ENCODE assay signal across 24 cellular contexts in the genomic region with DNA sequence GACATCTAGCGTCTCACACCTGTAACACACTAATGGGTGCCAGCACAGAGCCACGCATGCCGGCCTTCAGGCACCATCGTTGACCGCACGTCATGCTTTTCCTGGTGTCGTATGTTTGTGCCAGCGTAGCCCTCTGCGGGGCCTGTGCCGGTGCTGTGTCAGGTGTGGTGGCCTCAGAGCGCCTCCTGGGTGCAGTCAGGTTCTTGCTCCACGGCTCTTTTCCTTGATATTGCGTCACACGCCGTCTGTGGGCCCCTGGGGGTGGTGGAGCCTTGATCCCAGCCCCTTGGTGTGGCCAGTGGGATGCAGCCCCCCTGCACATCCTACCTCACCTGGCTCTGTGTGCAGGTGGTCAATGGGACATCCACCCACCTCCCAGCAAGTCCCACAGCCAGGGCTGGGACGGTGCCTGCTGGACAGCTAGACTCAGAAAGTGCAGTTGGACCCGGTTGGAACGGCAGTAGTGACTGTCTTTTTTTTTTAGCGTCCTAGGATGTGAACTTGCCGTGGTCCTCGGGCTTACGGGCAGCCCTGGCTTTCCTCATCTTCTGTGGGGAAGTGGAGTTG. TPM values are rescaled to one million over a fixed set of nuclear protein-coding genes. Genes with fewer than 3 reads are reported as not detected.
"Had no signal": no experiment of that assay in that cellular context is flagged by ENCODE, and none has a peak within 500 bp of the region (broad histone marks: within the 10 kb centered on the region; RNA-seq: fewer than 3 reads in every experiment).

No MANE protein-coding gene starts in this region.

- ATAC-seq: activated CD4-positive, CD25-positive, alpha-beta regulatory T cell treated with anti-CD3 and anti-CD28 coated beads, Interleukin-2, amount 50 U/mL, for 24 hours; gastrocnemius medialis; sciatic nerve; T-cell had no signal

- H3K9me3 Mint-ChIP-seq: activated CD4-positive, alpha-beta T cell treated with anti-CD3 and anti-CD28 coated beads, Interleukin-2, amount 10 ng/mL, durations not matched to agents 7 days and 5 days; activated naive CD4-positive, alpha-beta T cell treated with anti-CD3 and anti-CD28 coated beads, Interleukin-2, amount 50 U/mL, for 24 hours; neural crest cell; T-cell had no signal

- H3K4me1 Mint-ChIP-seq: neural crest cell had no signal

- H3K4me3 ChIP-seq: colonic mucosa, gastrocnemius medialis, heart left ventricle, left lung, pancreas, smooth muscle cell, stomach, testis had no signal

- H3K4me2 ChIP-seq: smooth muscle cell had no signal

- H3K27ac ChIP-seq: colonic mucosa, gastrocnemius medialis, heart left ventricle, pancreas, testis had no signal

- H3K27ac Mint-ChIP-seq: activated CD4-positive, alpha-beta T cell treated with anti-CD3 and anti-CD28 coated beads, Interleukin-2, amount 10 ng/mL, durations not matched to agents 7 days and 5 days; T-cell had no signal

- H3K4me3 Mint-ChIP-seq: activated CD4-positive, alpha-beta T cell treated with anti-CD3 and anti-CD28 coated beads, Interleukin-2, amount 10 ng/mL, durations not matched to agents 7 days and 5 days; activated naive CD4-positive, alpha-beta T cell treated with anti-CD3 and anti-CD28 coated beads, Interleukin-2, amount 50 U/mL, for 24 hours; neural crest cell; T-cell had no signal

- FAIRE-seq: pancreas had no signal

- DNase-seq: activated CD4-positive, alpha-beta T cell treated with anti-CD3 and anti-CD28 coated beads, Interleukin-2, amount 10 ng/mL, durations not matched to agents 7 days and 5 days; activated CD8-positive, alpha-beta memory T cell treated with anti-CD3 and anti-CD28 coated beads for 24 hours; activated CD8-positive, alpha-beta memory T cell treated with anti-CD3 and anti-CD28 coated beads, Interleukin-2, amount 50 U/mL, for 48 hours; activated gamma-delta T cell; colonic mucosa; gastrocnemius medialis; heart left ventricle; midbrain; stimulated activated CD4-positive, alpha-beta T cell treated with anti-CD3 and anti-CD28 coated beads, Interleukin-4, amount 100 ng/mL, for 1 hour; stomach; T-cell; T1000; testis had no signal

- H3K4me1 ChIP-seq: colonic mucosa, gastrocnemius medialis, pancreas had no signal

- H3K27me3 ChIP-seq: colonic mucosa, gastrocnemius medialis, heart left ventricle, left lung, pancreas, stomach, testis had no signal

- H3K27me3 Mint-ChIP-seq: activated CD4-positive, alpha-beta T cell treated with anti-CD3 and anti-CD28 coated beads, Interleukin-2, amount 10 ng/mL, durations not matched to agents 7 days and 5 days; activated naive CD4-positive, alpha-beta T cell treated with anti-CD3 and anti-CD28 coated beads, Interleukin-2, amount 50 U/mL, for 24 hours; T-cell had no signal

- H3K9me3 ChIP-seq: colonic mucosa, gastrocnemius medialis, heart left ventricle, left lung, pancreas, stomach, testis had no signal

RNA-seq across cellular contexts. Expression of a gene that starts 48.9 kb away (rescaled TPM):
- total RNA-seq: activated CD4-positive, alpha-beta T cell treated with anti-CD3 and anti-CD28 coated beads, Interleukin-2, amount 10 ng/mL, durations not matched to agents 7 days and 5 days; cardiac septum; colonic mucosa; gastrocnemius medialis; heart left ventricle; kidney epithelial cell; left lung; lung microvascular endothelial cell; neural crest cell; pancreas; sciatic nerve; smooth muscle cell; T-cell; testis; ureter had no signal

RNA-seq across cellular contexts. Expression of a gene that starts 58.0 kb away (rescaled TPM):
- total RNA-seq: kidney epithelial cell, lung microvascular endothelial cell, pancreas, smooth muscle cell, stomach, T-cell, ureter had no signal
